Comparison of ENCODE assay signal across 22 cellular contexts in the genomic region with DNA sequence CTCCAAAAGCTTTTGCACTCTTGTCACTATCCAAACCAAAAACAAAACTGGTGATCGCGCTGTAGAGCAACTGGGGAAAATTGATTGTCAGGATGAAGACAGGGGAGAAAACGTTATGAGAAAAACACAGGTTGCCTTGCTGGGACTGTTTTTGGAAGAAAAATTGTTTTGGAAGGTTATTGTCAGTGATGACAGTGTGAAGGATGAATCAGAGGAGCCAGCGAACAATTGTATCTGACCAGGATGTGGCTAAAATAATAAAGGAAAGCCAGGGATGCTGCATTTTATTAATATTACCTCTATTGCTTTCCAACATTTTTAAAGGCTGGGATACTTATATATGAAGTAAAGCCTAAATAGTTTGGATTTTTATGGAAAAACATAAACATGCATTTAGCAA.
DNase-seq lines count a peak whose midpoint lies in the region; ATAC-seq and TF ChIP-seq lines count a peak whose summit lies in the region.
"Had no signal": no experiment of that assay in that cellular context is flagged by ENCODE, and none has a peak within 500 bp of the region (broad histone marks: within the 10 kb centered on the region; RNA-seq: fewer than 3 reads in every experiment).

No MANE protein-coding gene starts in this region.

- no peak overlapping the region for H3K18ac ChIP-seq in trophoblast cell (ENCODE audit: low read length)

- no peak overlapping the region for H4K91ac ChIP-seq in trophoblast cell (ENCODE audit: low read depth, low read length)

- H3K4me1 ChIP-seq in SK-N-SH (ENCODE audit: control insufficient read depth in 1 of 2, insufficient read depth in 2 of 2, low read depth in 1 of 2, low read length in 1 of 2) (peaks cover 15 to 16% of the 10 kb centered on the region in 2 experiments), trophoblast cell (ENCODE audit: control insufficient read depth in 1 of 2, insufficient read depth in 2 of 2, low read length in 2 of 2) (no peaks in the 10 kb centered on the region)

- ATAC-seq in SK-N-SH treated with all-trans-retinoic acid at 6 μM for 48 hours: no peak
- ATAC-seq: A549; CD8-positive, alpha-beta T cell had no signal

- no peak for DNase-seq in SK-N-SH
- peak; percentile 17 for DNase-seq in dermis blood vessel endothelial cell
- peak; percentile 25 for DNase-seq in fibroblast of pulmonary artery (ENCODE audit: low read depth)
- DNase-seq in trophoblast cell: no peak
- DNase-seq in GDM1 (lab: John Stamatoyannopoulos, UW): no peak
- DNase-seq: AML-193; Caco-2; Calu3; CD4-positive, alpha-beta T cell; CD8-positive, alpha-beta T cell; DMS 273 treated with DMSO at 0.1 percent for 48 hours; DMS153; DMS53; DMS79; DND-41; EL; GF-D8 had no signal

- H2BK12ac ChIP-seq in trophoblast cell (ENCODE audit: low read length): no peak overlapping the region

- H4K20me1 ChIP-seq in SK-N-SH (ENCODE audit: insufficient read depth): no peaks in the 10 kb centered on the region
- H4K20me1 ChIP-seq: BLaER1 treated with 17β-estradiol and CSF1 and Interleukin-3, amounts not matched to agents 10 nM and 100 nM had no signal

- TF ChIP-seq CTCF in SK-N-SH (IDR thresholded peaks at IDR 0.05): no peak
- TF ChIP-seq CTCF in fibroblast of pulmonary artery (IDR thresholded peaks at IDR 0.05; ENCODE audit: low read length, missing control alignments): no peak

- H3K23ac ChIP-seq in trophoblast cell (ENCODE audit: low read length): no peak overlapping the region

- H3K4me3 ChIP-seq in SK-N-SH (ENCODE audit: low read depth in 2 of 2, low read length in 1 of 2) (no peak overlapping the region), fibroblast of pulmonary artery (replicated peaks; ENCODE audit: low read depth, low read length) (no peak overlapping the region), trophoblast cell (ENCODE audit: low read depth, low read length) (no peak overlapping the region)
- H3K4me3 ChIP-seq: A549; BLaER1 treated with 17β-estradiol and CSF1 and Interleukin-3, amounts not matched to agents 10 nM and 100 nM had no signal

- 74% methylated on average over 4 of the region's 4 CpGs for WGBS in SK-N-SH (ENCODE audit: low lambda C conversion rate)
- no CpG with 5 or more reads among the region's 4 CpGs for WGBS in trophoblast cell (ENCODE audit: extremely low coverage, insufficient coverage, insufficient read length)

- H3K79me1 ChIP-seq in trophoblast cell (ENCODE audit: low read length): no peaks in the 10 kb centered on the region

- H3K79me2 ChIP-seq in SK-N-SH (ENCODE audit: insufficient read depth) (no peaks in the 10 kb centered on the region), trophoblast cell (ENCODE audit: control insufficient read depth, insufficient read depth, low read length, poor library complexity) (no peaks in the 10 kb centered on the region)

- no peaks in the 10 kb centered on the region for H3K36me3 ChIP-seq in SK-N-SH (replicated peaks in 1 of 2; ENCODE audit: control insufficient read depth in 1 of 2, insufficient read depth in 2 of 2, low read length in 1 of 2)
- H3K36me3 ChIP-seq in trophoblast cell (ENCODE audit: control insufficient read depth in 1 of 2, insufficient read depth in 2 of 2, low read length in 2 of 2): no peaks in the 10 kb centered on the region
- H3K36me3 ChIP-seq: BLaER1 treated with 17β-estradiol and CSF1 and Interleukin-3, amounts not matched to agents 10 nM and 100 nM had no signal

- 0 out of 4 replicates have a peak, but pooled peaks of 1 of the 2 experiments have one; percentile 31 for TF ChIP-seq EP300 in SK-N-SH (IDR thresholded peaks at IDR 0.05; ENCODE audit: borderline replicate concordance in 1 of 2, low read depth in 1 of 2, low read length in 1 of 2)

- H2BK5ac ChIP-seq in trophoblast cell (ENCODE audit: low read depth, low read length, poor library complexity): no peak overlapping the region

- no peak overlapping the region for H3K27ac ChIP-seq in SK-N-SH (ENCODE audit: low read depth in 2 of 2, low read length in 1 of 2)
- H3K27ac ChIP-seq in trophoblast cell (ENCODE audit: low read depth, low read length): no peak overlapping the region
- H3K27ac ChIP-seq: 22Rv1; A549; BLaER1 treated with 17β-estradiol and CSF1 and Interleukin-3, amounts not matched to agents 10 nM and 100 nM; C4-2B had no signal

- no peak overlapping the region for H2AK5ac ChIP-seq in trophoblast cell (ENCODE audit: low read length)

- no peak overlapping the region for H4K12ac ChIP-seq in trophoblast cell (ENCODE audit: low read depth, low read length)

- H3K4ac ChIP-seq in trophoblast cell (ENCODE audit: low read depth, low read length): no peak overlapping the region

- H2AFZ ChIP-seq in SK-N-SH (ENCODE audit: low read depth) (no peak overlapping the region), trophoblast cell (ENCODE audit: insufficient read depth, low read length, poor library complexity) (no peak overlapping the region)

- H3K14ac ChIP-seq in trophoblast cell (ENCODE audit: low read length): no peak overlapping the region

- no peak for TF ChIP-seq RAD21 in SK-N-SH (IDR thresholded peaks at IDR 0.05; ENCODE audit: low read length)

- H3K27me3 ChIP-seq in SK-N-SH (ENCODE audit: insufficient read depth) (no peaks in the 10 kb centered on the region), trophoblast cell (ENCODE audit: insufficient read depth, low read length) (no peaks in the 10 kb centered on the region)
- H3K27me3 ChIP-seq: BLaER1 treated with 17β-estradiol and CSF1 and Interleukin-3, amounts not matched to agents 10 nM and 100 nM had no signal

- peaks cover 9% of the 10 kb centered on the region for H3F3A ChIP-seq in SK-N-SH (replicated peaks; ENCODE audit: insufficient read depth)

- H2BK120ac ChIP-seq in trophoblast cell (ENCODE audit: insufficient read depth, low read length, poor library complexity): no peak overlapping the region

- no peak overlapping the region for H4K8ac ChIP-seq in trophoblast cell (ENCODE audit: low read depth, low read length)

- H3K9ac ChIP-seq in SK-N-SH (no peak overlapping the region), trophoblast cell (ENCODE audit: low read length) (no peak overlapping the region)
- H3K9ac ChIP-seq: BLaER1 treated with 17β-estradiol and CSF1 and Interleukin-3, amounts not matched to agents 10 nM and 100 nM had no signal

- no peaks in the 10 kb centered on the region for H3K9me2 ChIP-seq in SK-N-SH

- no peak overlapping the region for H3K4me2 ChIP-seq in SK-N-SH
- H3K4me2 ChIP-seq in trophoblast cell (ENCODE audit: low read length): no peak overlapping the region
- H3K4me2 ChIP-seq: A549; BLaER1 treated with 17β-estradiol and CSF1 and Interleukin-3, amounts not matched to agents 10 nM and 100 nM had no signal

- POLR2A ChIA-PET in SK-N-SH (lab: Yijun Ruan, JAX): no interaction called here

- H3K9me3 ChIP-seq in SK-N-SH (no peaks in the 10 kb centered on the region), trophoblast cell (ENCODE audit: insufficient read depth, low read depth, low read length) (no peaks in the 10 kb centered on the region)
- H3K9me3 ChIP-seq: A549; BLaER1 treated with 17β-estradiol and CSF1 and Interleukin-3, amounts not matched to agents 10 nM and 100 nM; Caco-2 had no signal

- CTCF ChIA-PET in SK-N-SH (lab: Yijun Ruan, JAX): interaction anchor here (0.6 to 1.9 kb wide), 2 partner anchors 92 to 157 kb away, joined by 3 to 4 read pairs; no protein-coding TSS in a partner anchor

TF ChIP-seq in SK-N-SH, 30 proteins besides CTCF, POLR2A, EP300 and RAD21:
- peak; percentile 61 for TF ChIP-seq PBX3 (IDR thresholded peaks at IDR 0.05)
- TF ChIP-seq TCF12 (IDR thresholded peaks at IDR 0.05): peak; percentile 36
- no peak for TF ChIP-seq FOSL2 (IDR thresholded peaks at IDR 0.05; ENCODE audit: borderline replicate concordance, low read depth)

TF ChIP-seq in SK-N-SH treated with all-trans-retinoic acid at 6 μM for 48 hours, 23 proteins besides CTCF, POLR2A, EP300 and RAD21:
- TF ChIP-seq BACH2 (CRISPR knock-in tag; IDR thresholded peaks at IDR 0.05; ENCODE audit: borderline replicate concordance) (no peak), ZFP30 (CRISPR knock-in tag; IDR thresholded peaks at IDR 0.05) (no peak), PPARA (CRISPR knock-in tag; IDR thresholded peaks at IDR 0.05; ENCODE audit: borderline replicate concordance) (no peak), RARB (CRISPR knock-in tag; IDR thresholded peaks at IDR 0.05) (no peak), CSDC2 (CRISPR knock-in tag; IDR thresholded peaks at IDR 0.05) (no peak), ZNF565 (CRISPR knock-in tag; conservative IDR thresholded peaks at IDR 0.05; ENCODE audit: low read depth) (no peak), ZC3H10 (CRISPR knock-in tag; IDR thresholded peaks at IDR 0.05) (no peak)
- TF ChIP-seq, protein P1, sequence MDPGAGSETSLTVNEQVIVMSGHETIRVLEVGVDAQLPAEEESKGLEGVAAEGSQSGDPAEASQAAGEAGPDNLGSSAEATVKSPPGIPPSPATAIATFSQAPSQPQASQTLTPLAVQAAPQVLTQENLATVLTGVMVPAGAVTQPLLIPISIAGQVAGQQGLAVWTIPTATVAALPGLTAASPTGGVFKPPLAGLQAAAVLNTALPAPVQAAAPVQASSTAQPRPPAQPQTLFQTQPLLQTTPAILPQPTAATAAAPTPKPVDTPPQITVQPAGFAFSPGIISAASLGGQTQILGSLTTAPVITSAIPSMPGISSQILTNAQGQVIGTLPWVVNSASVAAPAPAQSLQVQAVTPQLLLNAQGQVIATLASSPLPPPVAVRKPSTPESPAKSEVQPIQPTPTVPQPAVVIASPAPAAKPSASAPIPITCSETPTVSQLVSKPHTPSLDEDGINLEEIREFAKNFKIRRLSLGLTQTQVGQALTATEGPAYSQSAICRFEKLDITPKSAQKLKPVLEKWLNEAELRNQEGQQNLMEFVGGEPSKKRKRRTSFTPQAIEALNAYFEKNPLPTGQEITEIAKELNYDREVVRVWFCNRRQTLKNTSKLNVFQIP (CRISPR knock-in tag; IDR thresholded peaks at IDR 0.05; ENCODE audit: borderline replicate concordance, low read depth): no peak

Comparison
In these comparisons a context has a peak if more than half of its experiments do, and no peak if none do; other contexts are left out.
1. DNase-seq: peak in dermis blood vessel endothelial cell (single experiment) and fibroblast of pulmonary artery (single experiment); none in SK-N-SH (single experiment), trophoblast cell (0 of 2) and GDM1 (single experiment).